Comparison of ENCODE assay signal across 8 cellular contexts in the genomic region with DNA sequence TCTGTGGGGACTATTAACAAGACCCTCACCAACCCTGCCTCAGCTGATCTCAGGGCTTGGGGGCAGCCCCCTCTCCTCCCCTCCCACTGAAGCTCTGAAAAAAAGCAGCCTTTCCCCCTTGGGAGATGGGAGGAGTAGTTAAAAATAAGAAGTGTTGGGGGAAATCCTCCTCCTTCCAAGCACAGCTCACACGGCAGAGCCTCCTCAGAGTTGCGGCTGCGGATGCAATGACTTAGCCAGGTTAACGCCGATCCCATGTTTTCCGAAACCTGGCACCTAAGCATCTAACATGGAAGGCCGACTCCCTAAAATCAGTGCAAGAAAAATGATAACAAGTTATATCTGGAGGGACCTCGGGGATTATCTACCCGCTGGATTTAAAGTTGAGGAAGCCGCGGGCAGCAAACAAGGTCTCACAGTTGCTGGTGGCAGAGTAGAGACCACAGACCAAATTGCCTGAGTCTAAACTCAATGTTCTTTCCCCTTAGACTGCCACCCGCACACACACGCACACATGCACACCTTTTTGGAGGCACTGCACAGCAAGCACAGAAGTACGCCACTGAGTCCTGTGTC. TPM values are rescaled to one million over a fixed set of nuclear protein-coding genes. Genes with fewer than 3 reads are reported as not detected.
DNase-seq lines count a peak whose midpoint lies in the region; ATAC-seq, FAIRE-seq and TF ChIP-seq lines count a peak whose summit lies in the region.

No MANE protein-coding gene starts in this region.

- H3K36me3 ChIP-seq in PC-9 (ENCODE audit: low read depth), result peaks cover 23% of the 10 kb centered on the region; the same call in 1 of the 2 replicates

- H3K4me3 Mint-ChIP-seq in nephron, result peak overlapping the region; percentile 85 to 97 (median 86)

- H2AFZ ChIP-seq in PC-9, result peak overlapping the region; percentile 55; the same call in 1 of the 2 replicates

- intact Hi-C loops in PC-9 (cut with micrococcal nuclease; ENCODE audit: unreplicated experiment), result loop anchor here (10.0 kb wide), 2 partner anchors 117 to 437 kb away; no protein-coding TSS in a partner anchor

- TF ChIP-seq EP300 in A549 (IDR thresholded peaks at IDR 0.05), result no peak

- H3K4me1 Mint-ChIP-seq in nephron, result peaks cover 50% of the 10 kb centered on the region

- ATAC-seq in A549 (no peak; a peak in 1 of 6 replicates), GM21737 (IDR thresholded peaks at IDR 0.05; ENCODE audit: unreplicated experiment) (no peak)
- no peak for ATAC-seq in activated CD4-positive, CD25-positive, alpha-beta regulatory T cell treated with anti-CD3 and anti-CD28 coated beads, Interleukin-2, amount 50 U/mL, for 24 hours

- TF ChIP-seq POLR2A in A549 (IDR thresholded peaks at IDR 0.05; ENCODE audit: low read length), result no peak

- peaks cover 21% of the 10 kb centered on the region for H3K36me3 Mint-ChIP-seq in nephron (ENCODE audit: low read depth)

- H3K4me3 ChIP-seq in A549 (peak overlapping the region; percentile 87), PC-9 (peak overlapping the region; percentile 80), epithelial cell of proximal tubule (ENCODE audit: low read depth, low read length) (peak overlapping the region; percentile 75)

- 84% methylated on average over 14 of the region's 14 CpGs for WGBS in A549 (ENCODE audit: missing lambda C conversion rate)

- peaks cover 2% of the 10 kb centered on the region for H3K9me3 Mint-ChIP-seq in nephron

- H3K27ac ChIP-seq in A549 (peak overlapping the region; percentile 94 to 97), PC-9 (peak overlapping the region; percentile 93)

- CTCF ChIA-PET in A549 (lab: Yijun Ruan, JAX) (interaction anchor here (1.0 to 50.6 kb wide), 19 partner anchors 9 to 300 kb away, joined by 3 to 1136 read pairs (median 5); no protein-coding TSS in a partner anchor), PC-9 (lab: Charles Lee) (interaction anchor here (0.7 kb wide), 1 partner anchor 12 kb away, joined by 3 read pairs; no protein-coding TSS in a partner anchor)

- peak overlapping the region; percentile 28 to 92 (median 85) for H3K27ac Mint-ChIP-seq in nephron

- H4K20me1 ChIP-seq in PC-9 (ENCODE audit: insufficient read depth), result peaks cover 7% of the 10 kb centered on the region

- peaks cover 21% of the 10 kb centered on the region for H3K27me3 Mint-ChIP-seq in nephron (ENCODE audit: low read depth)

- no peak for TF ChIP-seq CTCF in A549 (IDR thresholded peaks at IDR 0.05)
- TF ChIP-seq CTCF in PC-9 (conservative IDR thresholded peaks at IDR 0.05), result no peak
- TF ChIP-seq CTCF in epithelial cell of proximal tubule (conservative IDR thresholded peaks at IDR 0.05; ENCODE audit: low read depth, low read length), result no peak
- TF ChIP-seq CTCF in nephron (IDR thresholded peaks at IDR 0.05; ENCODE audit: unreplicated experiment in 3 of 3), result no peak

- peaks cover 6% of the 10 kb centered on the region; the same call in 2 of the 3 replicates for H3K9me3 ChIP-seq in A549
- H3K9me3 ChIP-seq in PC-9 (ENCODE audit: insufficient read depth, low read depth), result no peaks in the 10 kb centered on the region

- DNase-seq in A549 (ENCODE audit: low read depth in 1 of 2, low spot score in 1 of 2) (no peak), PC-9 (no peak), epithelial cell of proximal tubule (ENCODE audit: low read depth) (no peak), HUDEP-2 (lab: John Stamatoyannopoulos, UW; ENCODE audit: unreplicated experiment in 76 of 76) (no peak), urothelium cell line (ENCODE audit: low spot score) (no peak)

- H3K79me2 ChIP-seq in PC-9 (ENCODE audit: low read depth), result peaks cover 49% of the 10 kb centered on the region

- no peaks in the 10 kb centered on the region for H3K27me3 ChIP-seq in PC-9 (ENCODE audit: insufficient read depth, low read depth)

- H3F3A ChIP-seq in PC-9 (ENCODE audit: insufficient read depth, low read depth), result peaks cover 23% of the 10 kb centered on the region

- no peak for FAIRE-seq in A549 (lab: Jason Lieb, UNC)
- FAIRE-seq in urothelium cell line (lab: Jason Lieb, UNC), result no peak

- TF ChIP-seq RAD21 in A549 (conservative IDR thresholded peaks at IDR 0.05 in 1 of 2, IDR thresholded peaks at IDR 0.05 in 1 of 2), result no peak

- POLR2A ChIA-PET in A549 (lab: Yijun Ruan, JAX), result interaction anchor here (0.8 to 7.8 kb wide), 10 partner anchors 18 to 259 kb away, joined by 3 to 98 read pairs (median 4); no protein-coding TSS in a partner anchor
- POLR2A ChIA-PET in PC-9 (lab: Charles Lee; ENCODE audit: unreplicated experiment), result interaction anchor here (0.6 kb wide), 1 partner anchor 188 kb away, joined by 3 read pairs; no protein-coding TSS in a partner anchor

- H3K4me1 ChIP-seq in A549 (peaks cover 34% of the 10 kb centered on the region), PC-9 (replicated peaks; ENCODE audit: insufficient read depth) (peaks cover 55% of the 10 kb centered on the region)

- peak overlapping the region; percentile 93 for H3K4me2 ChIP-seq in A549
- peak overlapping the region; percentile 98 for H3K4me2 ChIP-seq in PC-9

- BruUV-seq in PC-9 (replicated peaks; lab: Mats Ljungman, UMichigan), result no TSS peak

- no peaks in the 10 kb centered on the region for H3K9me2 ChIP-seq in PC-9 (ENCODE audit: insufficient read depth)

TF ChIP-seq in A549, 52 proteins besides CTCF, POLR2A, EP300 and RAD21:
- TF ChIP-seq CBX2 (IDR thresholded peaks at IDR 0.05; ENCODE audit: borderline replicate concordance, low read depth) (no peak), TFCP2L1 (CRISPR knock-in tag; IDR thresholded peaks at IDR 0.05) (no peak), GATA3 (IDR thresholded peaks at IDR 0.05; ENCODE audit: borderline replicate concordance) (no peak), FOSB (CRISPR knock-in tag; IDR thresholded peaks at IDR 0.05) (no peak), ESRRA (IDR thresholded peaks at IDR 0.05; ENCODE audit: borderline replicate concordance, low read length) (no peak), BHLHE40 (IDR thresholded peaks at IDR 0.05; ENCODE audit: low read depth, low read length) (no peak)
- TF ChIP-seq, protein P1, sequence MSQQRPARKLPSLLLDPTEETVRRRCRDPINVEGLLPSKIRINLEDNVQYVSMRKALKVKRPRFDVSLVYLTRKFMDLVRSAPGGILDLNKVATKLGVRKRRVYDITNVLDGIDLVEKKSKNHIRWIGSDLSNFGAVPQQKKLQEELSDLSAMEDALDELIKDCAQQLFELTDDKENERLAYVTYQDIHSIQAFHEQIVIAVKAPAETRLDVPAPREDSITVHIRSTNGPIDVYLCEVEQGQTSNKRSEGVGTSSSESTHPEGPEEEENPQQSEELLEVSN (IDR thresholded peaks at IDR 0.05; ENCODE audit: borderline replicate concordance, low read depth), result no peak

RNA-seq across cellular contexts. Expression of a gene that starts 1.1 kb away (rescaled TPM):
- 777 and 894 TPM in 2 replicates for polyA plus RNA-seq in A549 (2011; rRNA removed)
- 824 and 915 TPM in 2 replicates for polyA plus RNA-seq in A549 (2012; cell fraction: cytosol; rRNA removed)
- polyA plus RNA-seq in A549 (2012; cell fraction: nucleus; rRNA removed), result 678 and 876 TPM in 2 replicates
- 954 to 1,229 TPM (median 1,043 TPM) in 3 replicates for polyA plus RNA-seq in A549 (2017; fragmentation: RNase III; extraction: RNeasy Plus Mini Kit Qiagen cat#74134 plus additional on column Dnase treatment)
- polyA minus RNA-seq in A549 (2011; rRNA and poly(A)+ RNA removed), result 537 and 670 TPM in 2 replicates
- 174 and 225 TPM in 2 replicates for total RNA-seq in PC-9 (2021)
- total RNA-seq in epithelial cell of proximal tubule, result 887 and 925 TPM in 2 replicates
